Comparison of ENCODE assay signal across 8 cellular contexts in genomic region chrX:55919367-55920221, GRCh38.
A peak's percentile ranks its signal among the peaks of the same experiment; 100 is the strongest.
DNase-seq lines count a peak whose midpoint lies in the region; ATAC-seq and TF ChIP-seq lines count a peak whose summit lies in the region.
"Had no signal": no experiment of that assay in that cellular context is flagged by ENCODE, and none has a peak within 500 bp of the region (broad histone marks: within the 10 kb centered on the region; RNA-seq: fewer than 3 reads in every experiment).

No MANE protein-coding gene starts in this region.

- H3K27ac Mint-ChIP-seq in memory B cell = peak overlapping the region; percentile 77
- H3K27ac Mint-ChIP-seq in endothelial cell (ENCODE audit: unreplicated experiment) = no peak overlapping the region
- no peak overlapping the region for H3K27ac Mint-ChIP-seq in activated CD8-positive, alpha-beta T cell treated with anti-CD3 and anti-CD28 coated beads, Interleukin-2, amount 10 ng/mL, durations not matched to agents 7 days and 5 days
- H3K27ac Mint-ChIP-seq: stimulated activated naive CD8-positive, alpha-beta T cell treated with anti-CD3 and anti-CD28 coated beads, Interleukin-15, Interleukin-2, amounts not matched to agents 100 ng/mL and 50 ng/mL, for 24 hours had no signal

- H3K4me1 Mint-ChIP-seq in memory B cell = peaks cover 21% of the 10 kb centered on the region
- no peaks in the 10 kb centered on the region for H3K4me1 Mint-ChIP-seq in activated T-cell treated with anti-CD3 and anti-CD28 coated beads, Interleukin-2, amount 50 U/mL, for 4 hours (ENCODE audit: low read depth)
- no peaks in the 10 kb centered on the region for H3K4me1 Mint-ChIP-seq in endothelial cell (ENCODE audit: unreplicated experiment)
- H3K4me1 Mint-ChIP-seq in activated CD8-positive, alpha-beta T cell treated with anti-CD3 and anti-CD28 coated beads, Interleukin-2, amount 10 ng/mL, durations not matched to agents 7 days and 5 days (ENCODE audit: low read depth) = no peaks in the 10 kb centered on the region

- DNase-seq in memory B cell (ENCODE audit: low spot score in 2 of 2) (peak; percentile 44 to 47), endothelial cell (ENCODE audit: low spot score) (no peak)
- no peak for DNase-seq in activated T-cell treated with anti-CD3 and anti-CD28 coated beads, Interleukin-2, amount 50 U/mL, for 4 hours
- DNase-seq in activated CD8-positive, alpha-beta T cell treated with anti-CD3 and anti-CD28 coated beads, Interleukin-2, amount 10 ng/mL, durations not matched to agents 7 days and 5 days = no peak

- H3K36me3 Mint-ChIP-seq in memory B cell (no peaks in the 10 kb centered on the region), endothelial cell (ENCODE audit: low read depth, unreplicated experiment) (no peaks in the 10 kb centered on the region)
- H3K36me3 Mint-ChIP-seq in activated T-cell treated with anti-CD3 and anti-CD28 coated beads, Interleukin-2, amount 50 U/mL, for 4 hours (ENCODE audit: insufficient read depth) = peaks cover 9% of the 10 kb centered on the region
- peaks cover 4% of the 10 kb centered on the region for H3K36me3 Mint-ChIP-seq in activated CD8-positive, alpha-beta T cell treated with anti-CD3 and anti-CD28 coated beads, Interleukin-2, amount 10 ng/mL, durations not matched to agents 7 days and 5 days (ENCODE audit: low read depth)

- POLR2A ChIA-PET in activated CD8-positive, alpha-beta T cell treated with anti-CD3 and anti-CD28 coated beads, Interleukin-2, amount 10 ng/mL, durations not matched to agents 7 days and 5 days (lab: Charles Lee) = no interaction called here

- H3K9me3 Mint-ChIP-seq in memory B cell (no peaks in the 10 kb centered on the region), endothelial cell (ENCODE audit: unreplicated experiment) (no peaks in the 10 kb centered on the region)
- H3K9me3 Mint-ChIP-seq in activated T-cell treated with anti-CD3 and anti-CD28 coated beads, Interleukin-2, amount 50 U/mL, for 4 hours = peaks cover 21% of the 10 kb centered on the region
- H3K9me3 Mint-ChIP-seq in activated CD8-positive, alpha-beta T cell treated with anti-CD3 and anti-CD28 coated beads, Interleukin-2, amount 10 ng/mL, durations not matched to agents 7 days and 5 days (ENCODE audit: insufficient read depth) = peaks cover 10% of the 10 kb centered on the region

- CTCF ChIA-PET in activated CD8-positive, alpha-beta T cell treated with anti-CD3 and anti-CD28 coated beads, Interleukin-2, amount 10 ng/mL, durations not matched to agents 7 days and 5 days (lab: Charles Lee) = interaction anchor here (0.7 to 1.4 kb wide), 2 partner anchors 11 to 84 kb away, joined by 3 to 4 read pairs; no protein-coding TSS in a partner anchor

- peak overlapping the region; percentile 46 for H3K4me3 Mint-ChIP-seq in memory B cell
- no peak overlapping the region for H3K4me3 Mint-ChIP-seq in activated T-cell treated with anti-CD3 and anti-CD28 coated beads, Interleukin-2, amount 50 U/mL, for 4 hours
- H3K4me3 Mint-ChIP-seq in endothelial cell (ENCODE audit: unreplicated experiment) = no peak overlapping the region
- no peak overlapping the region for H3K4me3 Mint-ChIP-seq in activated CD8-positive, alpha-beta T cell treated with anti-CD3 and anti-CD28 coated beads, Interleukin-2, amount 10 ng/mL, durations not matched to agents 7 days and 5 days
- H3K4me3 Mint-ChIP-seq: stimulated activated naive CD8-positive, alpha-beta T cell treated with anti-CD3 and anti-CD28 coated beads, Interleukin-15, Interleukin-2, amounts not matched to agents 100 ng/mL and 50 ng/mL, for 24 hours had no signal

- ATAC-seq in GM18868 (IDR thresholded peaks at IDR 0.05; ENCODE audit: unreplicated experiment) (peak; percentile 89), GM21723 (IDR thresholded peaks at IDR 0.05; ENCODE audit: unreplicated experiment) (peak; percentile 96), HG03469 (IDR thresholded peaks at IDR 0.05; ENCODE audit: unreplicated experiment) (peak; percentile 78), memory B cell (ENCODE audit: low read depth) (peak; percentile 97)
- no peak for ATAC-seq in activated T-cell treated with anti-CD3 and anti-CD28 coated beads, Interleukin-2, amount 50 U/mL, for 4 hours
- ATAC-seq in activated CD8-positive, alpha-beta T cell treated with anti-CD3 and anti-CD28 coated beads, Interleukin-2, amount 10 ng/mL, durations not matched to agents 7 days and 5 days = no peak

- TF ChIP-seq CTCF in endothelial cell (IDR thresholded peaks at IDR 0.05; ENCODE audit: unreplicated experiment) = no peak

- no peaks in the 10 kb centered on the region for H3K27me3 Mint-ChIP-seq in memory B cell
- no peaks in the 10 kb centered on the region for H3K27me3 Mint-ChIP-seq in activated T-cell treated with anti-CD3 and anti-CD28 coated beads, Interleukin-2, amount 50 U/mL, for 4 hours (ENCODE audit: low read depth)
- H3K27me3 Mint-ChIP-seq in endothelial cell (ENCODE audit: unreplicated experiment) = peaks cover 2% of the 10 kb centered on the region
- no peaks in the 10 kb centered on the region for H3K27me3 Mint-ChIP-seq in activated CD8-positive, alpha-beta T cell treated with anti-CD3 and anti-CD28 coated beads, Interleukin-2, amount 10 ng/mL, durations not matched to agents 7 days and 5 days (ENCODE audit: low read depth)
- H3K27me3 Mint-ChIP-seq: stimulated activated naive CD8-positive, alpha-beta T cell treated with anti-CD3 and anti-CD28 coated beads, Interleukin-15, Interleukin-2, amounts not matched to agents 100 ng/mL and 50 ng/mL, for 24 hours had no signal

Comparison
In these comparisons a context has a peak if more than half of its experiments do, and no peak if none do; other contexts are left out.
1. ATAC-seq: peak in GM18868 (single experiment), GM21723 (single experiment), HG03469 (single experiment) and memory B cell (single experiment); none in activated T-cell treated with anti-CD3 and anti-CD28 coated beads, Interleukin-2, amount 50 U/mL, for 4 hours (0 of 2) and activated CD8-positive, alpha-beta T cell treated with anti-CD3 and anti-CD28 coated beads, Interleukin-2, amount 10 ng/mL, durations not matched to agents 7 days and 5 days (single experiment).
2. DNase-seq: peak in memory B cell (2 of 2); none in activated T-cell treated with anti-CD3 and anti-CD28 coated beads, Interleukin-2, amount 50 U/mL, for 4 hours (single experiment), endothelial cell (single experiment) and activated CD8-positive, alpha-beta T cell treated with anti-CD3 and anti-CD28 coated beads, Interleukin-2, amount 10 ng/mL, durations not matched to agents 7 days and 5 days (single experiment).